In the genomic region with DNA sequence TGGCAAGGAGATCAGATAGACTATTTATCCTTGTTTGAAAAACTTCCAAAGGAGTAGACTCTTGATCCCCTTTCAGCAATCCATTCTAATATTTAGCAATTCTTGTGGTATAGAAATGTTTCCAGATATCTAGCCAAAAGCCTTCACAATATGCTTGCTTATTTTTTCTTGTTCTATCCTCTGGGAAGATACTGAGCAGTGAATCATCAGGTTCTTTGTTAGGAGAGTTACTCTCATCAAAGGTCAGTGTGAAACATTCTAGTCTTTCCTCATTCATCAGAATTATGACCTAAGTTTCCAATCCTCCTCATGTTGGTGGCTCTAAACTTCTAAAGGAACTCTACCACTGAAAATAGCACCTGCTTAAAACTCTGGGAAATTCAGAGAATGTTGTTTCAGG, we compare ENCODE assay signal across 15 cellular contexts. TPM values are rescaled to one million over a fixed set of nuclear protein-coding genes. Genes with fewer than 3 reads are reported as not detected.
DNase-seq lines count a peak whose midpoint lies in the region; ATAC-seq and TF ChIP-seq lines count a peak whose summit lies in the region.
"Had no signal": no experiment of that assay in that cellular context is flagged by ENCODE, and none has a peak within 500 bp of the region (broad histone marks: within the 10 kb centered on the region; RNA-seq: fewer than 3 reads in every experiment).

No MANE protein-coding gene starts in this region.

- no peak overlapping the region for H3K4me3 Mint-ChIP-seq in activated CD4-positive, alpha-beta T cell treated with anti-CD3 and anti-CD28 coated beads for 36 hours
- H3K4me3 Mint-ChIP-seq: natural killer cell treated with Interleukin-12 subunit alpha and Interleukin-12 subunit beta and Interleukin-15 and Interleukin-18, amount 100 ng/mL, for 72 hours; T-helper 2 cell treated with Interferon-gamma antibody and Interleukin-4, amounts not matched to agents 5 μg/mL and 100 μg/mL, for 36 hours had no signal

- TF ChIP-seq RAD21 in liver (IDR thresholded peaks at IDR 0.05): no peak

- H3K9ac ChIP-seq in liver (ENCODE audit: low read depth in 1 of 2, low read length in 2 of 2): no peak overlapping the region

- DNase-seq in cardiac muscle cell (ENCODE audit: low read depth in 1 of 2, low spot score in 1 of 2) (peak in 1 of 2 donors; percentile 88), Right ventricle myocardium superior (no peak), choroid plexus epithelial cell (ENCODE audit: low read depth) (peak; percentile 92), Right ventricle myocardium inferior (ENCODE audit: missing footprints) (no peak)
- DNase-seq in activated CD4-positive, alpha-beta T cell treated with anti-CD3 and anti-CD28 coated beads for 36 hours: no peak
- DNase-seq: effector CD4-positive, alpha-beta T cell; NCI-H187 treated with DMSO at 0.1 percent for 48 hours; stimulated activated naive CD4-positive, alpha-beta T cell had no signal

- H3K4me3 ChIP-seq in cardiac muscle cell (no peak overlapping the region), choroid plexus epithelial cell (ENCODE audit: low read depth, low read length) (no peak overlapping the region), liver (ENCODE audit: low read depth in 1 of 3, low read length in 3 of 3) (peak overlapping the region in 2 of 3 donors; percentile 7 to 50)
- H3K4me3 ChIP-seq: K562 had no signal

- H3K4me1 ChIP-seq in cardiac muscle cell (ENCODE audit: low read depth) (peaks cover 29% of the 10 kb centered on the region), liver (ENCODE audit: control insufficient read depth in 4 of 4, insufficient read depth in 4 of 4, low read length in 3 of 4) (peaks cover 8 to 52% (median 44%) of the 10 kb centered on the region in 4 donors)

- H3K4me1 Mint-ChIP-seq in activated CD4-positive, alpha-beta T cell treated with anti-CD3 and anti-CD28 coated beads for 36 hours: peaks cover 1% of the 10 kb centered on the region

- no peaks in the 10 kb centered on the region for H3K36me3 ChIP-seq in cardiac muscle cell
- H3K36me3 ChIP-seq in liver (ENCODE audit: control insufficient read depth in 4 of 4, insufficient read depth in 3 of 4, low read depth in 1 of 4, low read length in 3 of 4): no peaks in the 10 kb centered on the region

- H3K9me3 ChIP-seq in cardiac muscle cell (ENCODE audit: low read depth): no peaks in the 10 kb centered on the region
- no peaks in the 10 kb centered on the region for H3K9me3 ChIP-seq in liver (ENCODE audit: control insufficient read depth in 4 of 4, low read length in 3 of 4)

- H3K27ac ChIP-seq in cardiac muscle cell (peak overlapping the region; percentile 25), liver (ENCODE audit: low read depth in 1 of 2, low read length in 2 of 2) (peak overlapping the region; percentile 10 to 92)

- H3K27me3 Mint-ChIP-seq in activated CD4-positive, alpha-beta T cell treated with anti-CD3 and anti-CD28 coated beads for 36 hours: peaks cover 39% of the 10 kb centered on the region

- CTCF ChIA-PET in activated CD4-positive, alpha-beta T cell treated with anti-CD3 and anti-CD28 coated beads for 36 hours (lab: Charles Lee): no interaction called here

- H3K27ac Mint-ChIP-seq in activated CD4-positive, alpha-beta T cell treated with anti-CD3 and anti-CD28 coated beads for 36 hours: no peak overlapping the region
- H3K27ac Mint-ChIP-seq: activated naive CD4-positive, alpha-beta T cell treated with anti-CD3 and anti-CD28 coated beads, Interleukin-2, amount 50 U/mL, for 72 hours; natural killer cell treated with Interleukin-12 subunit alpha and Interleukin-12 subunit beta and Interleukin-15 and Interleukin-18, amount 100 ng/mL, for 72 hours; T-helper 2 cell treated with Interferon-gamma antibody and Interleukin-4, amounts not matched to agents 5 μg/mL and 100 μg/mL, for 36 hours had no signal

- intact Hi-C loops in Right ventricle myocardium superior (cut with DNase I): no loop called here
- intact Hi-C loops in activated CD4-positive, alpha-beta T cell treated with anti-CD3 and anti-CD28 coated beads for 36 hours (cut with DNase I, micrococcal nuclease): no loop called here
- intact Hi-C loops in Right ventricle myocardium inferior (cut with DNase I): no loop called here

- H3K9me3 Mint-ChIP-seq in activated CD4-positive, alpha-beta T cell treated with anti-CD3 and anti-CD28 coated beads for 36 hours (ENCODE audit: low read depth): no peaks in the 10 kb centered on the region
- H3K9me3 Mint-ChIP-seq: T-helper 2 cell treated with Interferon-gamma antibody and Interleukin-4, amounts not matched to agents 5 μg/mL and 100 μg/mL, for 36 hours had no signal

- ATAC-seq in Right ventricle myocardium superior (ENCODE audit: poor library complexity): no peak
- no peak for ATAC-seq in HG02588 (IDR thresholded peaks at IDR 0.05; ENCODE audit: unreplicated experiment)
- no peak for ATAC-seq in HG02938 (IDR thresholded peaks at IDR 0.05; ENCODE audit: unreplicated experiment)
- ATAC-seq in activated CD4-positive, alpha-beta T cell treated with anti-CD3 and anti-CD28 coated beads for 36 hours: no peak
- no peak for ATAC-seq in Right ventricle myocardium inferior
- ATAC-seq: activated naive CD4-positive, alpha-beta T cell treated with anti-CD3 and anti-CD28 coated beads, Interleukin-2, amount 50 U/mL, for 72 hours; K562; natural killer cell treated with Interleukin-12 subunit alpha and Interleukin-12 subunit beta and Interleukin-15 and Interleukin-18, amount 100 ng/mL, for 72 hours had no signal

- TF ChIP-seq CTCF in cardiac muscle cell (IDR thresholded peaks at IDR 0.05; ENCODE audit: low read depth, low read length) (no peak), choroid plexus epithelial cell (conservative IDR thresholded peaks at IDR 0.05; ENCODE audit: low read depth, low read length) (no peak), liver (IDR thresholded peaks at IDR 0.05; ENCODE audit: low read depth, low read length, missing input control) (no peak)

- H3K36me3 Mint-ChIP-seq in activated CD4-positive, alpha-beta T cell treated with anti-CD3 and anti-CD28 coated beads for 36 hours (ENCODE audit: low read depth): no peaks in the 10 kb centered on the region

- no peaks in the 10 kb centered on the region for H3K27me3 ChIP-seq in cardiac muscle cell
- no peaks in the 10 kb centered on the region for H3K27me3 ChIP-seq in liver (ENCODE audit: control insufficient read depth in 4 of 4, insufficient read depth in 4 of 4, low read length in 3 of 4)

- POLR2A ChIA-PET in activated CD4-positive, alpha-beta T cell treated with anti-CD3 and anti-CD28 coated beads for 36 hours (lab: Charles Lee): no interaction called here

TF ChIP-seq in liver, 16 proteins besides CTCF, POLR2A, EP300 and RAD21:
- TF ChIP-seq SP1 (IDR thresholded peaks at IDR 0.05): peak; percentile 38
- TF ChIP-seq HNF4G (IDR thresholded peaks at IDR 0.05): no peak
- TF ChIP-seq YY1 (IDR thresholded peaks at IDR 0.05): no peak
- TF ChIP-seq, protein P1, sequence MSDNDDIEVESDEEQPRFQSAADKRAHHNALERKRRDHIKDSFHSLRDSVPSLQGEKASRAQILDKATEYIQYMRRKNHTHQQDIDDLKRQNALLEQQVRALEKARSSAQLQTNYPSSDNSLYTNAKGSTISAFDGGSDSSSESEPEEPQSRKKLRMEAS (IDR thresholded peaks at IDR 0.05): no peak
- peak; percentile 12 to 62 for TF ChIP-seq JUND (IDR thresholded peaks at IDR 0.05)
- peak; percentile 17 to 32 for TF ChIP-seq RXRA (IDR thresholded peaks at IDR 0.05)
- peak; percentile 27 to 40 for TF ChIP-seq HNF4A (conservative IDR thresholded peaks at IDR 0.05)

RNA-seq across cellular contexts. Expression of a gene that starts 3.9 kb away (rescaled TPM):
- total RNA-seq in cardiac muscle cell (31.4 and 43.3 TPM in 2 replicates), Right ventricle myocardium superior (3.3 TPM), liver (10 to 100 TPM; 24.5 to 29.1 TPM), Right ventricle myocardium inferior (2.6 TPM)
- polyA plus RNA-seq in cardiac muscle cell (13.3 and 14.4 TPM in 2 replicates), liver (10 to 100 TPM in 1 of 2 donors, 1 to 10 TPM in 1; 5.9 to 11.8 TPM)
- total RNA-seq in activated CD4-positive, alpha-beta T cell treated with anti-CD3 and anti-CD28 coated beads for 36 hours: not detected
- total RNA-seq: activated naive CD4-positive, alpha-beta T cell treated with anti-CD3 and anti-CD28 coated beads, Interleukin-2, amount 50 U/mL, for 72 hours; natural killer cell treated with Interleukin-12 subunit alpha and Interleukin-12 subunit beta and Interleukin-15 and Interleukin-18, amount 100 ng/mL, for 72 hours had no signal

Comparison
In these comparisons a context has a peak if more than half of its experiments do, and no peak if none do; other contexts are left out.
1. H3K4me3 ChIP-seq: peak in liver (2 of 3); none in cardiac muscle cell (single experiment) and choroid plexus epithelial cell (single experiment).